Comparison of ENCODE assay signal across 7 cellular contexts in genomic region chr20:31869673-31869941, GRCh38. TPM values are rescaled to one million over a fixed set of nuclear protein-coding genes. Genes with fewer than 3 reads are reported as not detected.
DNase-seq lines count a peak whose midpoint lies in the region; ATAC-seq and TF ChIP-seq lines count a peak whose summit lies in the region.

No MANE protein-coding gene starts in this region.

- H3K27me3 Mint-ChIP-seq in IgD-negative memory B cell, result peaks cover 35% of the 10 kb centered on the region

- TF ChIP-seq CTCF in adrenal gland (IDR thresholded peaks at IDR 0.05) (no peak), left lung (IDR thresholded peaks at IDR 0.05) (no peak), stomach (IDR thresholded peaks at IDR 0.05) (no peak)

- H3K9me3 ChIP-seq in adrenal gland (replicated peaks in 1 of 3) (no peaks in the 10 kb centered on the region), left lung (no peaks in the 10 kb centered on the region), stomach (no peaks in the 10 kb centered on the region)

- peaks cover 8 to 14% of the 10 kb centered on the region in 2 donors for H3K4me1 ChIP-seq in adrenal gland (replicated peaks in 1 of 2)
- H3K4me1 ChIP-seq in left lung, result peaks cover 0 to 13% of the 10 kb centered on the region in 2 donors
- peaks cover 6 to 24% (median 23%) of the 10 kb centered on the region in 4 donors for H3K4me1 ChIP-seq in stomach

- H3K4me1 Mint-ChIP-seq in IgD-negative memory B cell, result peaks cover 15 to 20% (median 16%) of the 10 kb centered on the region in 3 donors

- DNase-seq in adrenal gland (no peak), left lung (no peak), stomach (no peak), GM19238 (ENCODE audit: insufficient read length, low spot score) (no peak), Kasumi-1 (lab: John Stamatoyannopoulos, UW) (no peak)

- no peaks in the 10 kb centered on the region for H3K9me3 Mint-ChIP-seq in IgD-negative memory B cell

- TF ChIP-seq POLR2A in adrenal gland (IDR thresholded peaks at IDR 0.05) (no peak), stomach (IDR thresholded peaks at IDR 0.05) (no peak)

- H3K4me3 ChIP-seq in adrenal gland (peak overlapping the region in 3 of 4 donors; percentile 43 to 97 (median 92)), left lung (peak overlapping the region; percentile 45 to 52), stomach (peak overlapping the region; percentile 60 to 93 (median 72))

- H3K27ac Mint-ChIP-seq in IgD-negative memory B cell, result peak overlapping the region in 1 of 3 donors; percentile 29

- no peaks in the 10 kb centered on the region for H3K27me3 ChIP-seq in adrenal gland
- peaks cover 11 to 34% of the 10 kb centered on the region in 2 donors for H3K27me3 ChIP-seq in left lung
- peaks cover 0 to 27% (median 20%) of the 10 kb centered on the region in 3 donors for H3K27me3 ChIP-seq in stomach

- no peak for TF ChIP-seq EP300 in stomach (IDR thresholded peaks at IDR 0.05)

- intact Hi-C loops in adrenal gland (cut with DNase I), result no loop called here
- intact Hi-C loops in left lung (cut with DNase I), result no loop called here
- intact Hi-C loops in stomach (cut with DNase I; ENCODE audit: low total_unique reads), result no loop called here

- peak overlapping the region; percentile 39 to 94 (median 88) for H3K4me3 Mint-ChIP-seq in IgD-negative memory B cell

- WGBS in adrenal gland, 4 donors, result 8 to 18% (median 9%) methylated on average over 1 of the region's 1 CpG
- 0 to 19% (median 8%) methylated on average over 1 of the region's 1 CpG for WGBS in stomach, 5 donors

- ATAC-seq in left lung (no peak), HG02852 (IDR thresholded peaks at IDR 0.05; ENCODE audit: unreplicated experiment) (no peak)

- peak overlapping the region in 3 of 5 donors; percentile 64 to 82 (median 72) for H3K27ac ChIP-seq in adrenal gland
- H3K27ac ChIP-seq in left lung, result no peak overlapping the region
- H3K27ac ChIP-seq in stomach, result peak overlapping the region in 2 of 5 donors; percentile 74 to 76

- H3K36me3 ChIP-seq in adrenal gland (replicated peaks in 1 of 2), result no peaks in the 10 kb centered on the region
- H3K36me3 ChIP-seq in left lung, result no peaks in the 10 kb centered on the region
- no peaks in the 10 kb centered on the region for H3K36me3 ChIP-seq in stomach

- peaks cover 1% of the 10 kb centered on the region for H3K36me3 Mint-ChIP-seq in IgD-negative memory B cell

RNA-seq across cellular contexts. Expression of gene DUSP15, which starts 0.7 kb away (rescaled TPM):
- polyA plus RNA-seq in IgD-negative memory B cell, result not detected
- total RNA-seq in adrenal gland, result 10 to 100 TPM in 2 of 8 donors, 1 to 10 TPM in 6; 3.9 to 16.1 (median 6.1) TPM
- 10 to 100 TPM in 2 of 3 donors, 1 to 10 TPM in 1; 2.4 to 17.6 (median 16.2) TPM for polyA plus RNA-seq in adrenal gland
- total RNA-seq in left lung, result 1 to 10 TPM in 1 of 2 donors, under 1 TPM in 1; 0.82 to 1.1 TPM
- 1 to 10 TPM in 1 of 5 donors, under 1 TPM in 1, not detected in 3; 0.45 to 3.9 TPM for total RNA-seq in stomach
- polyA plus RNA-seq in stomach, result 1 to 10 TPM; 2.1 to 4.7 (median 2.9) TPM

RNA-seq across cellular contexts. Expression of gene TTLL9, which starts 0.8 kb away (rescaled TPM):
- polyA plus RNA-seq in IgD-negative memory B cell, result not detected
- under 1 TPM in 3 of 8 donors, not detected in 5; 0.14 to 0.23 (median 0.16) TPM for total RNA-seq in adrenal gland
- polyA plus RNA-seq in adrenal gland, result under 1 TPM; 0.13 to 0.88 (median 0.40) TPM
- total RNA-seq in left lung, result 1 to 10 TPM in 1 of 2 donors, under 1 TPM in 1; 0.20 to 1.3 TPM
- total RNA-seq in stomach, result under 1 TPM in 2 of 5 donors, not detected in 3; 0.18 to 0.43 TPM
- polyA plus RNA-seq in stomach, result under 1 TPM in 1 of 3 donors, not detected in 2; 0.15 TPM

RNA-seq across cellular contexts. Expression of gene FOXS1, which starts 24.2 kb away (rescaled TPM):
- polyA plus RNA-seq in IgD-negative memory B cell (not detected), adrenal gland (1 to 10 TPM in 2 of 3 donors, under 1 TPM in 1; 0.22 to 4.1 (median 2.7) TPM), stomach (under 1 TPM in 2 of 3 donors, not detected in 1; 0.43 to 0.44 TPM)
- total RNA-seq in adrenal gland (1 to 10 TPM in 6 of 8 donors, under 1 TPM in 2; 0.61 to 6.0 (median 1.9) TPM), left lung (1 to 10 TPM; 2.5 to 2.9 TPM), stomach (1 to 10 TPM in 1 of 5 donors, not detected in 4; 1.1 TPM)

RNA-seq across cellular contexts. Expression of gene MYLK2, which starts 50.5 kb away (rescaled TPM):
- polyA plus RNA-seq in IgD-negative memory B cell (not detected), adrenal gland (under 1 TPM in 1 of 3 donors, not detected in 2; 0.27 TPM), stomach (under 1 TPM; 0.19 to 0.43 (median 0.31) TPM)
- total RNA-seq in adrenal gland (1 to 10 TPM in 1 of 8 donors, not detected in 7; 1.5 TPM), left lung (not detected), stomach (under 1 TPM in 2 of 5 donors, not detected in 3; 0.37 to 0.45 TPM)

Comparison
In these comparisons a context has a peak if more than half of its experiments do, and no peak if none do; other contexts are left out.
1. H3K27ac ChIP-seq: peak in adrenal gland (3 of 5); none in left lung (0 of 2).
2. Peak in every context shown above with its lines, with median percentiles within 50 percentile points of each other: H3K4me3 ChIP-seq.